23 cellular contexts compared by ENCODE assay signal in genomic region chr7:107213945-107214344, GRCh38. TPM values are rescaled to one million over a fixed set of nuclear protein-coding genes. Genes with fewer than 3 reads are reported as not detected.
A peak's percentile ranks its signal among the peaks of the same experiment; 100 is the strongest.
DNase-seq lines count a peak whose midpoint lies in the region; ATAC-seq, FAIRE-seq and TF ChIP-seq lines count a peak whose summit lies in the region.
"Had no signal": no experiment of that assay in that cellular context is flagged by ENCODE, and none has a peak within 500 bp of the region (broad histone marks: within the 10 kb centered on the region; RNA-seq: fewer than 3 reads in every experiment).

No MANE protein-coding gene starts in this region.

- no peak for ATAC-seq in right cardiac atrium
- ATAC-seq in K562: no peak
- ATAC-seq in HG02678 (IDR thresholded peaks at IDR 0.05; ENCODE audit: unreplicated experiment): no peak
- ATAC-seq: CD8-positive, alpha-beta T cell had no signal

- POLR2A ChIA-PET in K562 (lab: Yijun Ruan, JAX): interaction anchor here (0.6 to 1.4 kb wide), 4 partner anchors 11 to 34 kb away, joined by 3 to 5 read pairs (median 4); no protein-coding TSS in a partner anchor

- TF ChIP-seq EP300 in K562 (IDR thresholded peaks at IDR 0.05; ENCODE audit: low read length): no peak

- peak overlapping the region; percentile 58 for H3K27ac ChIP-seq in left ventricle myocardium inferior (replicated peaks)
- H3K27ac ChIP-seq in right cardiac atrium (ENCODE audit: low read length): no peak overlapping the region
- no peak overlapping the region for H3K27ac ChIP-seq in K562 (ENCODE audit: extremely low read depth, low read depth, low read length)
- no peak overlapping the region for H3K27ac ChIP-seq in small intestine (ENCODE audit: low read depth in 1 of 2, low read length in 1 of 2)
- H3K27ac ChIP-seq: 22Rv1; BLaER1 treated with 17β-estradiol and CSF1 and Interleukin-3, amounts not matched to agents 10 nM and 100 nM; C4-2B had no signal

- no peaks in the 10 kb centered on the region for H3K27me3 Mint-ChIP-seq in T-helper 2 cell treated with Interferon-gamma antibody and Interleukin-4, amounts not matched to agents 5 μg/mL and 100 μg/mL, for 36 hours (ENCODE audit: low read depth)
- H3K27me3 Mint-ChIP-seq: B cell; CD4-positive, alpha-beta T cell had no signal

- FAIRE-seq in K562 (lab: Jason Lieb, UNC) (no peak), small intestine (lab: Jason Lieb, UNC) (peak; percentile 19)
- FAIRE-seq: D721Med, G401.6, GM12891, GM19239 had no signal

- H3K9ac ChIP-seq in K562 (ENCODE audit: insufficient read depth in 1 of 2, low read depth in 2 of 2, low read length in 2 of 2): no peak overlapping the region
- H3K9ac ChIP-seq: BLaER1 treated with 17β-estradiol and CSF1 and Interleukin-3, amounts not matched to agents 10 nM and 100 nM had no signal

- TF ChIP-seq CTCF in left ventricle myocardium inferior (IDR thresholded peaks at IDR 0.05; ENCODE audit: borderline replicate concordance) (no peak), K562 (IDR thresholded peaks at IDR 0.05 in 2 of 3, conservative IDR thresholded peaks at IDR 0.05 in 1 of 3; ENCODE audit: insufficient read depth in 2 of 3, low read depth in 1 of 3, low read length in 3 of 3) (no peak)

- H3K79me2 ChIP-seq in K562 (ENCODE audit: control insufficient read depth, insufficient read depth, low read length): no peaks in the 10 kb centered on the region

- peaks cover 15% of the 10 kb centered on the region for H3K36me3 ChIP-seq in left ventricle myocardium inferior
- H3K36me3 ChIP-seq in K562 (ENCODE audit: control insufficient read depth, insufficient read depth, low read length): peaks cover 17% of the 10 kb centered on the region; the same call in 2 of the 3 replicates
- H3K36me3 ChIP-seq in small intestine (ENCODE audit: control insufficient read depth in 2 of 2, insufficient read depth in 2 of 2, low read length in 2 of 2): peaks cover 0 to 4% of the 10 kb centered on the region in 2 donors

- H3K9me3 Mint-ChIP-seq in T-helper 2 cell treated with Interferon-gamma antibody and Interleukin-4, amounts not matched to agents 5 μg/mL and 100 μg/mL, for 36 hours: peaks cover 13% of the 10 kb centered on the region

- DNase-seq in T-helper 2 cell treated with Interferon-gamma antibody and Interleukin-4, amounts not matched to agents 5 μg/mL and 100 μg/mL, for 36 hours (ENCODE audit: low spot score): no peak
- no peak for DNase-seq in T-helper 2 cell
- no peak for DNase-seq in left ventricle myocardium inferior
- no peak for DNase-seq in right cardiac atrium
- no peak for DNase-seq in K562 (ENCODE audit: extremely low read depth in 1 of 4, low spot score in 3 of 4)
- no peak for DNase-seq in small intestine
- DNase-seq in central memory CD4-positive, alpha-beta T cell: no peak
- DNase-seq: AML-193; Caco-2; Calu3; CD4-positive, alpha-beta T cell; CD8-positive, alpha-beta T cell; DMS79 treated with DMSO at 0.1 percent for 48 hours; GF-D8 had no signal

- peaks cover 27% of the 10 kb centered on the region for H3K4me1 ChIP-seq in left ventricle myocardium inferior
- peaks cover 3% of the 10 kb centered on the region for H3K4me1 ChIP-seq in right cardiac atrium (ENCODE audit: control insufficient read depth, insufficient read depth, low read length)
- H3K4me1 ChIP-seq in K562 (replicated peaks in 1 of 2; ENCODE audit: control insufficient read depth in 2 of 2, insufficient read depth in 2 of 2, low read length in 2 of 2): no peaks in the 10 kb centered on the region
- H3K4me1 ChIP-seq in small intestine (ENCODE audit: control insufficient read depth in 2 of 2, insufficient read depth in 1 of 2, low read depth in 1 of 2, low read length in 1 of 2): no peaks in the 10 kb centered on the region
- H3K4me1 ChIP-seq: Caco-2 had no signal

- no peak overlapping the region for H3K4me3 Mint-ChIP-seq in T-helper 2 cell treated with Interferon-gamma antibody and Interleukin-4, amounts not matched to agents 5 μg/mL and 100 μg/mL, for 36 hours
- H3K4me3 Mint-ChIP-seq: B cell; CD4-positive, alpha-beta T cell; CD8-positive, alpha-beta T cell had no signal

- no peaks in the 10 kb centered on the region for H3K9me1 ChIP-seq in K562 (ENCODE audit: control insufficient read depth, insufficient read depth, low read length)

- no TSS peak for BruUV-seq in K562 (replicated peaks; lab: Mats Ljungman, UMichigan)

- intact Hi-C loops in left ventricle myocardium inferior (cut with micrococcal nuclease) (no loop called here), right cardiac atrium (cut with DNase I) (no loop called here), K562 (cut with micrococcal nuclease) (no loop called here)

- peaks cover 28% of the 10 kb centered on the region for H3K9me3 ChIP-seq in left ventricle myocardium inferior (replicated peaks)
- H3K9me3 ChIP-seq in right cardiac atrium (ENCODE audit: control insufficient read depth, low read length): no peaks in the 10 kb centered on the region
- H3K9me3 ChIP-seq in K562 (replicated peaks; ENCODE audit: control insufficient read depth, insufficient read depth, low read depth, low read length): peaks cover 10% of the 10 kb centered on the region; the same call in 1 of the 2 replicates
- no peaks in the 10 kb centered on the region for H3K9me3 ChIP-seq in small intestine (ENCODE audit: control insufficient read depth, low read depth)
- H3K9me3 ChIP-seq: Caco-2 had no signal

- peaks cover 19% of the 10 kb centered on the region for H3K36me3 Mint-ChIP-seq in T-helper 2 cell treated with Interferon-gamma antibody and Interleukin-4, amounts not matched to agents 5 μg/mL and 100 μg/mL, for 36 hours (ENCODE audit: low read depth)

- no peaks in the 10 kb centered on the region for H3K27me3 ChIP-seq in left ventricle myocardium inferior (ENCODE audit: low read depth)
- H3K27me3 ChIP-seq in right cardiac atrium (ENCODE audit: control insufficient read depth, insufficient read depth): no peaks in the 10 kb centered on the region
- H3K27me3 ChIP-seq in K562 (ENCODE audit: control insufficient read depth in 2 of 2, insufficient read depth in 2 of 2, low read length in 2 of 2): no peaks in the 10 kb centered on the region
- H3K27me3 ChIP-seq in small intestine (ENCODE audit: control insufficient read depth in 2 of 2, insufficient read depth in 2 of 2, low read length in 2 of 2): no peaks in the 10 kb centered on the region
- H3K27me3 ChIP-seq: BLaER1 treated with 17β-estradiol and CSF1 and Interleukin-3, amounts not matched to agents 10 nM and 100 nM had no signal

- H3K4me3 ChIP-seq in left ventricle myocardium inferior (no peak overlapping the region), right cardiac atrium (ENCODE audit: low read length) (no peak overlapping the region), K562 (no peak overlapping the region), small intestine (ENCODE audit: low read depth in 1 of 2, low read length in 2 of 2) (no peak overlapping the region)
- H3K4me3 ChIP-seq: BLaER1 treated with 17β-estradiol and CSF1 and Interleukin-3, amounts not matched to agents 10 nM and 100 nM had no signal

- in situ Hi-C loops in K562 (cut with MboI): loop anchor here (25.0 kb wide), 1 partner anchor 923 kb away; the partner anchor contains the start of gene LAMB4

- no peaks in the 10 kb centered on the region for H3K4me1 Mint-ChIP-seq in T-helper 2 cell treated with Interferon-gamma antibody and Interleukin-4, amounts not matched to agents 5 μg/mL and 100 μg/mL, for 36 hours (ENCODE audit: low read depth)
- H3K4me1 Mint-ChIP-seq: B cell had no signal

- H2AFZ ChIP-seq in K562 (ENCODE audit: low read depth, low read length): no peak overlapping the region

- H3K27ac Mint-ChIP-seq in T-helper 2 cell treated with Interferon-gamma antibody and Interleukin-4, amounts not matched to agents 5 μg/mL and 100 μg/mL, for 36 hours: peak overlapping the region; percentile 3
- H3K27ac Mint-ChIP-seq: B cell; CD4-positive, alpha-beta T cell; CD8-positive, alpha-beta T cell had no signal

- no peak overlapping the region for H3K4me2 ChIP-seq in K562 (ENCODE audit: insufficient read depth, low read length)

- no peaks in the 10 kb centered on the region for H4K20me1 ChIP-seq in K562 (replicated peaks; ENCODE audit: control insufficient read depth, insufficient read depth, low read length)
- H4K20me1 ChIP-seq: BLaER1 treated with 17β-estradiol and CSF1 and Interleukin-3, amounts not matched to agents 10 nM and 100 nM had no signal

- CTCF ChIA-PET in K562 (lab: Yijun Ruan, JAX; ENCODE audit: low intra/inter-chr PET ratio): no interaction called here

- TF ChIP-seq POLR2A in K562 (conservative IDR thresholded peaks at IDR 0.05): no peak

- no peak for TF ChIP-seq RAD21 in K562 (CRISPR knock-in tag; conservative IDR thresholded peaks at IDR 0.05 in 1 of 2, IDR thresholded peaks at IDR 0.05 in 1 of 2)

RNA-seq across cellular contexts. Expression of gene HBP1, which starts 45.1 kb away (rescaled TPM):
- total RNA-seq in left ventricle myocardium inferior (56.9 TPM), right cardiac atrium (10 to 100 TPM; 40.0 to 64.7 (median 53.7) TPM), K562 (2014; rRNA removed) (21.2 and 22.6 TPM in 2 replicates), K562 (2014; rRNA removed; fragmentation: Illumina TruSeq; extraction: Trizol) (31.5 and 41.4 TPM in 2 replicates), K562 (2015; rRNA removed; fragmentation: Illumina TruSeq; extraction: Trizol) (16.2 and 18.7 TPM in 2 replicates), K562 (2021) (22.9 and 27.0 TPM in 2 replicates)
- polyA plus RNA-seq in right cardiac atrium (39.4 TPM), K562 (2011; rRNA removed) (43.4 and 59.9 TPM in 2 replicates), K562 (2014; fragmentation: Illumina TruSeq; extraction: Trizol) (24.1 and 30.7 TPM in 2 replicates), K562 (2014; fragmentation: Nextera tagmentation; extraction: Ambion mirVana) (10 to 100 TPM; 37.9 to 44.9 TPM), K562 (2014; rRNA removed) (16.5 and 20.3 TPM in 2 replicates), small intestine (10 to 100 TPM; 25.1 to 38.6 (median 34.7) TPM)
- 92.0 and 187 TPM in 2 replicates for total RNA-seq in K562 (2011; cell fraction: chromatin; rRNA removed; ENCODE audit: low replicate concordance)
- total RNA-seq in K562 (2011; cell fraction: nucleolus; rRNA removed): 33.9 and 45.5 TPM in 2 replicates
- total RNA-seq in K562 (2011; cell fraction: nucleoplasm; rRNA removed): 81.3 and 111 TPM in 2 replicates
- polyA plus RNA-seq in K562 (2011; cell fraction: cytosol; rRNA removed): 17.5 and 26.0 TPM in 2 replicates
- polyA plus RNA-seq in K562 (2011; cell fraction: nucleus; rRNA removed): 35.1 and 41.0 TPM in 2 replicates
- 35.6 and 44.8 TPM in 2 replicates for polyA plus RNA-seq in K562 (2012)
- 90.1 and 96.8 TPM in 2 replicates for polyA minus RNA-seq in K562 (2011; rRNA and poly(A)+ RNA removed)
- 16.4 and 22.4 TPM in 2 replicates for polyA minus RNA-seq in K562 (2011; cell fraction: cytosol; rRNA and poly(A)+ RNA removed)
- 35.4 and 48.2 TPM in 2 replicates for polyA minus RNA-seq in K562 (2011; cell fraction: nucleus; rRNA and poly(A)+ RNA removed)
